In the genomic region with DNA sequence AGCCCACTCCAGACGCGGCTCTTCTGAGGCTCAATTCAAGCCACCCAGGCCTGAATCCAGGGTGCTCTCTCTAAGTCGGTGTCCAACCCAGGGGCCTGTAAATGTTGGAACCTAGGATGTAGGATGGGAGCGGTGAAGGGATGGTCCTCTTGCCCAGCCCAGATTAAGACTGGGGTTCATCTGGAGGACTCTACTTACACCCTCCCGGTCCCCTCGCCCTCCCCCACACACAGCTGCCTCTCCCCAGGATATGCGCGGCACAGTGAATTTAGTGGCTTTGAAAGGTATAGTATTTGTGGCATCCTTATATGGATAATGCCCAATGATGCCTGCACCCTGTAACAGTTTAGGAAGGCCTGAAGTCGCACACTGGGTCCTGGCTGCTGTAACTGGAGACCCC, we compare ENCODE assay signal across 8 cellular contexts. TPM values are rescaled to one million over a fixed set of nuclear protein-coding genes. Genes with fewer than 3 reads are reported as not detected.
DNase-seq lines count a peak whose midpoint lies in the region; ATAC-seq and TF ChIP-seq lines count a peak whose summit lies in the region.

No MANE protein-coding gene starts in this region.

- H3K36me3 ChIP-seq in Peyer's patch (no peaks in the 10 kb centered on the region), psoas muscle (ENCODE audit: insufficient read depth in 1 of 2, low read depth in 1 of 2) (no peaks in the 10 kb centered on the region)
- H3K36me3 ChIP-seq in effector memory CD4-positive, alpha-beta T cell (ENCODE audit: control insufficient read depth, insufficient read depth, low read length), result no peaks in the 10 kb centered on the region

- H3K27me3 ChIP-seq in Peyer's patch (no peaks in the 10 kb centered on the region), psoas muscle (ENCODE audit: insufficient read depth in 3 of 3, low read length in 2 of 3) (peaks cover 0 to 43% (median 10%) of the 10 kb centered on the region in 3 donors)
- H3K27me3 ChIP-seq in effector memory CD4-positive, alpha-beta T cell (replicated peaks; ENCODE audit: control insufficient read depth, insufficient read depth, low read length, poor library complexity, severe bottlenecking), result no peaks in the 10 kb centered on the region

- CTCF ChIA-PET in Calu3 (lab: Charles Lee), result no interaction called here

- H3K4me1 Mint-ChIP-seq in Calu3 (ENCODE audit: low read depth, unreplicated experiment), result no peaks in the 10 kb centered on the region

- TF ChIP-seq CTCF in Calu3 (IDR thresholded peaks at IDR 0.05; ENCODE audit: unreplicated experiment), result no peak
- TF ChIP-seq CTCF in Peyer's patch (IDR thresholded peaks at IDR 0.05), result no peak
- TF ChIP-seq CTCF in fibroblast of the aortic adventitia (IDR thresholded peaks at IDR 0.05; ENCODE audit: insufficient read depth, low read length), result no peak
- no peak for TF ChIP-seq CTCF in psoas muscle (IDR thresholded peaks at IDR 0.05)

- peaks cover 8% of the 10 kb centered on the region for H3K36me3 Mint-ChIP-seq in Calu3 (ENCODE audit: insufficient read depth, unreplicated experiment)

- no peaks in the 10 kb centered on the region for H3K9me3 ChIP-seq in Peyer's patch
- no peaks in the 10 kb centered on the region for H3K9me3 ChIP-seq in psoas muscle
- H3K9me3 ChIP-seq in effector memory CD4-positive, alpha-beta T cell (ENCODE audit: control insufficient read depth, low read length), result no peaks in the 10 kb centered on the region

- ATAC-seq in psoas muscle (no peak), GM18511 (IDR thresholded peaks at IDR 0.05; ENCODE audit: unreplicated experiment) (no peak)

- H3K27ac ChIP-seq in Peyer's patch, result peak overlapping the region; percentile 66 to 89 (median 80)
- peak overlapping the region; percentile 65 for H3K27ac ChIP-seq in psoas muscle
- H3K27ac ChIP-seq in effector memory CD4-positive, alpha-beta T cell (ENCODE audit: insufficient read depth, low read length, poor library complexity, severe bottlenecking), result no peak overlapping the region

- TF ChIP-seq POLR2A in Peyer's patch (IDR thresholded peaks at IDR 0.05), result no peak

- no TSS peak for BruUV-seq in Calu3 (replicated peaks; lab: Mats Ljungman, UMichigan)

- H3K4me1 ChIP-seq in Peyer's patch, result peaks cover 0 to 8% (median 3%) of the 10 kb centered on the region in 4 donors
- H3K4me1 ChIP-seq in psoas muscle, result peaks cover 2% of the 10 kb centered on the region
- no peaks in the 10 kb centered on the region for H3K4me1 ChIP-seq in effector memory CD4-positive, alpha-beta T cell (ENCODE audit: control insufficient read depth, insufficient read depth, low read length, poor library complexity, severe bottlenecking)

- intact Hi-C loops in Calu3 (cut with micrococcal nuclease; ENCODE audit: unreplicated experiment) (loop anchor here (10.0 kb wide), 1 partner anchor 158 kb away; no protein-coding TSS in a partner anchor), psoas muscle (cut with DNase I) (loop anchor here in 1 of 2 donors (10.0 kb wide), 1 partner anchor 292 kb away; no protein-coding TSS in a partner anchor)

- H3K27me3 Mint-ChIP-seq in Calu3 (ENCODE audit: unreplicated experiment), result peaks cover 35% of the 10 kb centered on the region

- H3K9me3 Mint-ChIP-seq in Calu3 (ENCODE audit: low read depth, unreplicated experiment), result no peaks in the 10 kb centered on the region

- 39 to 52% (median 39%) methylated on average over 9 of the region's 9 CpGs for WGBS in psoas muscle, 3 donors

- H3K27ac Mint-ChIP-seq in Calu3 (ENCODE audit: unreplicated experiment), result no peak overlapping the region

- H3K4me3 Mint-ChIP-seq in Calu3 (ENCODE audit: low read depth, unreplicated experiment), result peak overlapping the region; percentile 58

- H3K4me3 ChIP-seq in Peyer's patch (peak overlapping the region; percentile 39 to 64 (median 55)), fibroblast of the aortic adventitia (ENCODE audit: low read depth, low read length) (peak overlapping the region; percentile 92), psoas muscle (peak overlapping the region; percentile 67)
- no peak overlapping the region for H3K4me3 ChIP-seq in effector memory CD4-positive, alpha-beta T cell (ENCODE audit: insufficient read depth, low read depth, low read length, poor library complexity, severe bottlenecking)

- DNase-seq in Calu3 (no peak), Peyer's patch (no peak), fibroblast of the aortic adventitia (ENCODE audit: low read depth) (no peak), psoas muscle (no peak), GM19240 (ENCODE audit: insufficient read length, low spot score) (no peak), G401 (ENCODE audit: low spot score) (no peak)
- DNase-seq in effector memory CD4-positive, alpha-beta T cell, result no peak

- in situ Hi-C loops in G401 (cut with HindIII; ENCODE audit: low sequenced_read_pairs), result no loop called here

RNA-seq across cellular contexts. Expression of gene FBN1, which starts 0.9 kb away (rescaled TPM):
- total RNA-seq in Calu3 (2022) (0.93 and 1.1 TPM in 2 replicates), Peyer's patch (100 to 1,000 TPM in 1 of 4 donors, 10 to 100 TPM in 3; 21.4 to 257 (median 60.9) TPM), fibroblast of the aortic adventitia (ENCODE audit: low replicate concordance) (984 and 4,431 TPM in 2 replicates), psoas muscle (10 to 100 TPM; 16.4 to 40.6 (median 20.1) TPM)
- polyA plus RNA-seq in psoas muscle, result 1 to 10 TPM; 7.7 to 8.0 (median 7.9) TPM
- 15.3 and 17.2 TPM in 2 replicates for total RNA-seq in G401 (2014; rRNA removed; shearing (Covaris generic))
